11 cellular contexts compared by ENCODE assay signal in genomic region chr12:38886064-38886463, GRCh38. TPM values are rescaled to one million over a fixed set of nuclear protein-coding genes. Genes with fewer than 3 reads are reported as not detected.
DNase-seq lines count a peak whose midpoint lies in the region; ATAC-seq and TF ChIP-seq lines count a peak whose summit lies in the region.
"Had no signal": no experiment of that assay in that cellular context is flagged by ENCODE, and none has a peak within 500 bp of the region (broad histone marks: within the 10 kb centered on the region; RNA-seq: fewer than 3 reads in every experiment).

No MANE protein-coding gene starts in this region.

- H3K27ac Mint-ChIP-seq in dendritic cell treated with granulocyte-macrophage colony-stimulating factor and Interleukin-4, amounts not matched to agents 40 ng/mL and 50 ng/mL, for 4 days, result peak overlapping the region; percentile 36
- H3K27ac Mint-ChIP-seq in stimulated activated naive B cell treated with anti-CD40 and anti-IgM and Interleukin-4, amounts not matched to agents 10 μg/mL and 1 μg/mL and 100 μg/mL, for 72 hours, result no peak overlapping the region

- peaks cover 48% of the 10 kb centered on the region for H3K4me1 Mint-ChIP-seq in dendritic cell treated with granulocyte-macrophage colony-stimulating factor and Interleukin-4, amounts not matched to agents 40 ng/mL and 50 ng/mL, for 4 days (ENCODE audit: low read depth)
- no peaks in the 10 kb centered on the region for H3K4me1 Mint-ChIP-seq in stimulated activated naive B cell treated with anti-CD40 and anti-IgM and Interleukin-4, amounts not matched to agents 10 μg/mL and 1 μg/mL and 100 μg/mL, for 72 hours

- no peak overlapping the region for H3K4me3 ChIP-seq in suprapubic skin
- H3K4me3 ChIP-seq: sigmoid colon had no signal

- no peak for TF ChIP-seq POLR2A in suprapubic skin (IDR thresholded peaks at IDR 0.05)

- H3K27me3 Mint-ChIP-seq in dendritic cell treated with granulocyte-macrophage colony-stimulating factor and Interleukin-4, amounts not matched to agents 40 ng/mL and 50 ng/mL, for 4 days, result no peaks in the 10 kb centered on the region
- no peaks in the 10 kb centered on the region for H3K27me3 Mint-ChIP-seq in stimulated activated naive B cell treated with anti-CD40 and anti-IgM and Interleukin-4, amounts not matched to agents 10 μg/mL and 1 μg/mL and 100 μg/mL, for 72 hours

- TF ChIP-seq CTCF in omental fat pad (IDR thresholded peaks at IDR 0.05) (no peak), suprapubic skin (IDR thresholded peaks at IDR 0.05) (no peak)

- H3K27ac ChIP-seq in suprapubic skin, result no peak overlapping the region
- H3K27ac ChIP-seq: sigmoid colon had no signal

- H3K27me3 ChIP-seq in suprapubic skin, result no peaks in the 10 kb centered on the region
- H3K27me3 ChIP-seq: sigmoid colon had no signal

- TF ChIP-seq EP300 in suprapubic skin (IDR thresholded peaks at IDR 0.05), result no peak

- H3K9me3 Mint-ChIP-seq in dendritic cell treated with granulocyte-macrophage colony-stimulating factor and Interleukin-4, amounts not matched to agents 40 ng/mL and 50 ng/mL, for 4 days, result peaks cover 14% of the 10 kb centered on the region
- H3K9me3 Mint-ChIP-seq in stimulated activated naive B cell treated with anti-CD40 and anti-IgM and Interleukin-4, amounts not matched to agents 10 μg/mL and 1 μg/mL and 100 μg/mL, for 72 hours, result no peaks in the 10 kb centered on the region

- ATAC-seq in omental fat pad (ENCODE audit: low FRiP score), result peak; percentile 19
- no peak for ATAC-seq in stimulated activated naive B cell treated with anti-CD40 and anti-IgM and Interleukin-4, amounts not matched to agents 10 μg/mL and 1 μg/mL and 100 μg/mL, for 72 hours (replicated peaks)

- peaks cover 4% of the 10 kb centered on the region for H3K4me1 ChIP-seq in suprapubic skin

- H3K36me3 Mint-ChIP-seq in dendritic cell treated with granulocyte-macrophage colony-stimulating factor and Interleukin-4, amounts not matched to agents 40 ng/mL and 50 ng/mL, for 4 days (ENCODE audit: low read depth), result peaks cover 15% of the 10 kb centered on the region
- H3K36me3 Mint-ChIP-seq in stimulated activated naive B cell treated with anti-CD40 and anti-IgM and Interleukin-4, amounts not matched to agents 10 μg/mL and 1 μg/mL and 100 μg/mL, for 72 hours, result peaks cover 2 to 9% of the 10 kb centered on the region in 2 donors

- H3K36me3 ChIP-seq in suprapubic skin, result no peaks in the 10 kb centered on the region
- H3K36me3 ChIP-seq: sigmoid colon had no signal

- no peak overlapping the region for H3K4me3 Mint-ChIP-seq in dendritic cell treated with granulocyte-macrophage colony-stimulating factor and Interleukin-4, amounts not matched to agents 40 ng/mL and 50 ng/mL, for 4 days
- no peak overlapping the region for H3K4me3 Mint-ChIP-seq in stimulated activated naive B cell treated with anti-CD40 and anti-IgM and Interleukin-4, amounts not matched to agents 10 μg/mL and 1 μg/mL and 100 μg/mL, for 72 hours

- no peaks in the 10 kb centered on the region for H3K9me3 ChIP-seq in suprapubic skin
- H3K9me3 ChIP-seq: sigmoid colon had no signal

- intact Hi-C loops in dendritic cell treated with granulocyte-macrophage colony-stimulating factor and Interleukin-4, amounts not matched to agents 40 ng/mL and 50 ng/mL, for 4 days (cut with micrococcal nuclease), result no loop called here

- peak; percentile 15 for DNase-seq in EH (ENCODE audit: low read depth)
- peak; percentile 55 for DNase-seq in LoVo (ENCODE audit: low spot score)
- peak; percentile 73 for DNase-seq in omental fat pad (ENCODE audit: low spot score)
- no peak for DNase-seq in SKM-1 (lab: John Stamatoyannopoulos, UW; ENCODE audit: unreplicated experiment)
- DNase-seq in stimulated activated naive B cell treated with anti-CD40 and anti-IgM and Interleukin-4, amounts not matched to agents 10 μg/mL and 1 μg/mL and 100 μg/mL, for 72 hours, result no peak
- DNase-seq in suprapubic skin (ENCODE audit: low spot score in 2 of 2), result no peak
- DNase-seq: activated gamma-delta T cell; NCI-H69; sigmoid colon; stimulated activated naive CD4-positive, alpha-beta T cell treated with Interleukin-2 at 50 U/mL for 16 hours had no signal

RNA-seq across cellular contexts. Expression of gene CPNE8, which starts 19.3 kb away (rescaled TPM):
- total RNA-seq in omental fat pad (10 to 100 TPM; 16.3 to 42.8 (median 27.3) TPM), suprapubic skin (10 to 100 TPM; 12.1 to 38.3 (median 13.4) TPM)

Comparison
In these comparisons a context has a peak if more than half of its experiments do, and no peak if none do; other contexts are left out.
1. DNase-seq: peak in EH (single experiment), LoVo (single experiment) and omental fat pad (single experiment); none in SKM-1 (single experiment), stimulated activated naive B cell treated with anti-CD40 and anti-IgM and Interleukin-4, amounts not matched to agents 10 μg/mL and 1 μg/mL and 100 μg/mL, for 72 hours (single experiment) and suprapubic skin (0 of 2).